Comparison of ENCODE assay signal across 9 cellular contexts in the genomic region with DNA sequence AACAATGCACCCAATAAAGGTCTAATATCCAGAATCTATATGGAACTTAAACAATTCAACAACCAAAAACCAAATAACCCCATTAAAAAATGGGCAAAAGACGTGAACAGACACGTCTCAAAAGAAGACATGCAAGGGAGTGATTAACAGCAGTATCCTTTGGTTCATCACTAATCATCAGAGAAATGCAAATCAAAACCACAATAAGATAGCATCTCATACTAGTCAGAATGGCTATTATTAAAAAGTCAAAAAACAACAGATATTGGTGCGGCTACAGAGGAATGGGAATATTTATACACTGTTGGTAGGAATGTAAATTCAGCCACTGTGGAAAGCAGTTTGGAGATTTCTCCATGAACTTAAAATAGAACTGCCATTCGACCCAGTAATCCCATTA. TPM values are rescaled to one million over a fixed set of nuclear protein-coding genes. Genes with fewer than 3 reads are reported as not detected.
"Had no signal": no experiment of that assay in that cellular context is flagged by ENCODE, and none has a peak within 500 bp of the region (broad histone marks: within the 10 kb centered on the region; RNA-seq: fewer than 3 reads in every experiment).

No MANE protein-coding gene starts in this region.

- H3K4me3 Mint-ChIP-seq: IgD-negative memory B cell had no signal

- FAIRE-seq: HepG2, HTR-8/SVneo, K562 had no signal

- DNase-seq: IMR-90, KBM-7 had no signal

- H3K4me3 ChIP-seq: K562 had no signal

- ATAC-seq: HepG2, K562 had no signal

- H3K27ac ChIP-seq: HL-60 had no signal

- H3K27ac Mint-ChIP-seq: IgD-negative memory B cell had no signal

RNA-seq across cellular contexts. Expression of gene PTF1A, which starts 50.1 kb away (rescaled TPM):
- total RNA-seq: HepG2, HT-29, HT1080, IMR-90, K562 had no signal
- polyA plus RNA-seq: HepG2, IgD-negative memory B cell, IMR-90, K562 had no signal
